ENCODE assay signal across 3 cellular contexts in the genomic region with DNA sequence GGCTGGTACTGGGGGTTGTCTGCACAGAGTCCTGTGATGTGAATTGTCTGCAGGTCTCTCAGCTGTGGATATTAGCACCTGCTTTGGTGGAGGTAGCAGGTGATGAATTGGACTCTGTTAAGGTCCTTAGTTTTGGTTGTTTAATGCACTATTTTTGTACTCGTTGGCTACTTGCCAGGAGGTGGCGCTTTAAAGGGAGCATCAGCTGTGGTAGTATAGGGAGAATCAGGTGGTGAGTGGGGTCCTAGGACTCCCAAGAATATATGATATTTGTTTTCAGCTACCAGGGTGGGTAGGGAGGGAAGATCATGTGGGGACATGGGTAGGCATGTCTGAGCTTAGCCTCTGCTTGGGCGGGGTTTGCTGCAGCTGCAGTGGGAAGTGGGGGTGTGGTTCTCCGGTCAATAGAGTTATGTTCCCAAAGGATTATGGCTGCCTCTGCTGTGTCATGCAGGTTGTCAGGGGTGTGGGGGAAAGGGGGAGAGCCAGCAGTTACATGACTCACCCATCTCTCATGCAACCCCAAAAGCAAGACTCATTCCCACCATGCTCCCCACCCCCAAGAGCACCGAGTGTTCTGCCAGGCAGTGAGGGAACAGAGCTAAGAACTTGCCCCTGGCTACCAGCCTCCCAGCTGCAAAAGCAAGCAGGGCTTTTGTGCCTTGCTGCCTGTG.
TF ChIP-seq lines count a peak whose summit lies in the region.

No MANE protein-coding gene starts in this region.

TF ChIP-seq in SK-N-SH, 30 proteins besides CTCF, POLR2A, EP300 and RAD21:
- no peak for TF ChIP-seq SIN3A (IDR thresholded peaks at IDR 0.05; ENCODE audit: borderline replicate concordance, low read depth, low read length)
- TF ChIP-seq, protein P1, sequence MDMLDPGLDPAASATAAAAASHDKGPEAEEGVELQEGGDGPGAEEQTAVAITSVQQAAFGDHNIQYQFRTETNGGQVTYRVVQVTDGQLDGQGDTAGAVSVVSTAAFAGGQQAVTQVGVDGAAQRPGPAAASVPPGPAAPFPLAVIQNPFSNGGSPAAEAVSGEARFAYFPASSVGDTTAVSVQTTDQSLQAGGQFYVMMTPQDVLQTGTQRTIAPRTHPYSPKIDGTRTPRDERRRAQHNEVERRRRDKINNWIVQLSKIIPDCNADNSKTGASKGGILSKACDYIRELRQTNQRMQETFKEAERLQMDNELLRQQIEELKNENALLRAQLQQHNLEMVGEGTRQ (IDR thresholded peaks at IDR 0.05; ENCODE audit: borderline replicate concordance, low read depth, low read length) = no peak
- TF ChIP-seq FOXM1 (IDR thresholded peaks at IDR 0.05; ENCODE audit: low read depth) = no peak
- TF ChIP-seq FOSL2 (IDR thresholded peaks at IDR 0.05; ENCODE audit: borderline replicate concordance, low read depth) = no peak
- no peak for TF ChIP-seq SMC3 (IDR thresholded peaks at IDR 0.05; ENCODE audit: low read depth, low read length)
- TF ChIP-seq TAF1 (IDR thresholded peaks at IDR 0.05; ENCODE audit: borderline replicate concordance, low read depth, low read length) = no peak
- TF ChIP-seq PBX3 (IDR thresholded peaks at IDR 0.05) = no peak
- no peak for TF ChIP-seq TEAD4 (IDR thresholded peaks at IDR 0.05; ENCODE audit: borderline replicate concordance, insufficient read depth)
- TF ChIP-seq JUND (IDR thresholded peaks at IDR 0.05) = no peak

TF ChIP-seq in SK-N-SH treated with all-trans-retinoic acid at 6 μM for 48 hours, 23 proteins besides CTCF, POLR2A, EP300 and RAD21:
- no peak for TF ChIP-seq RARB (CRISPR knock-in tag; IDR thresholded peaks at IDR 0.05)
- no peak for TF ChIP-seq TCF4 (CRISPR knock-in tag; IDR thresholded peaks at IDR 0.05; ENCODE audit: borderline replicate concordance)
- no peak for TF ChIP-seq ESRRG (CRISPR knock-in tag; IDR thresholded peaks at IDR 0.05)
- TF ChIP-seq GLIS3 (CRISPR knock-in tag; IDR thresholded peaks at IDR 0.05) = no peak
- TF ChIP-seq TSHZ2 (CRISPR knock-in tag; IDR thresholded peaks at IDR 0.05) = no peak
- no peak for TF ChIP-seq ZNF565 (CRISPR knock-in tag; conservative IDR thresholded peaks at IDR 0.05; ENCODE audit: low read depth)
- TF ChIP-seq SNAI2 (CRISPR knock-in tag; IDR thresholded peaks at IDR 0.05) = no peak
- TF ChIP-seq PPARA (CRISPR knock-in tag; IDR thresholded peaks at IDR 0.05; ENCODE audit: borderline replicate concordance) = no peak
- no peak for TF ChIP-seq ISL1 (CRISPR knock-in tag; IDR thresholded peaks at IDR 0.05)

TF ChIP-seq in H1, 55 proteins besides CTCF, POLR2A, EP300 and RAD21:
- TF ChIP-seq CHD1 (IDR thresholded peaks at IDR 0.05; ENCODE audit: low read depth, low read length) = no peak
- TF ChIP-seq, protein P2, sequence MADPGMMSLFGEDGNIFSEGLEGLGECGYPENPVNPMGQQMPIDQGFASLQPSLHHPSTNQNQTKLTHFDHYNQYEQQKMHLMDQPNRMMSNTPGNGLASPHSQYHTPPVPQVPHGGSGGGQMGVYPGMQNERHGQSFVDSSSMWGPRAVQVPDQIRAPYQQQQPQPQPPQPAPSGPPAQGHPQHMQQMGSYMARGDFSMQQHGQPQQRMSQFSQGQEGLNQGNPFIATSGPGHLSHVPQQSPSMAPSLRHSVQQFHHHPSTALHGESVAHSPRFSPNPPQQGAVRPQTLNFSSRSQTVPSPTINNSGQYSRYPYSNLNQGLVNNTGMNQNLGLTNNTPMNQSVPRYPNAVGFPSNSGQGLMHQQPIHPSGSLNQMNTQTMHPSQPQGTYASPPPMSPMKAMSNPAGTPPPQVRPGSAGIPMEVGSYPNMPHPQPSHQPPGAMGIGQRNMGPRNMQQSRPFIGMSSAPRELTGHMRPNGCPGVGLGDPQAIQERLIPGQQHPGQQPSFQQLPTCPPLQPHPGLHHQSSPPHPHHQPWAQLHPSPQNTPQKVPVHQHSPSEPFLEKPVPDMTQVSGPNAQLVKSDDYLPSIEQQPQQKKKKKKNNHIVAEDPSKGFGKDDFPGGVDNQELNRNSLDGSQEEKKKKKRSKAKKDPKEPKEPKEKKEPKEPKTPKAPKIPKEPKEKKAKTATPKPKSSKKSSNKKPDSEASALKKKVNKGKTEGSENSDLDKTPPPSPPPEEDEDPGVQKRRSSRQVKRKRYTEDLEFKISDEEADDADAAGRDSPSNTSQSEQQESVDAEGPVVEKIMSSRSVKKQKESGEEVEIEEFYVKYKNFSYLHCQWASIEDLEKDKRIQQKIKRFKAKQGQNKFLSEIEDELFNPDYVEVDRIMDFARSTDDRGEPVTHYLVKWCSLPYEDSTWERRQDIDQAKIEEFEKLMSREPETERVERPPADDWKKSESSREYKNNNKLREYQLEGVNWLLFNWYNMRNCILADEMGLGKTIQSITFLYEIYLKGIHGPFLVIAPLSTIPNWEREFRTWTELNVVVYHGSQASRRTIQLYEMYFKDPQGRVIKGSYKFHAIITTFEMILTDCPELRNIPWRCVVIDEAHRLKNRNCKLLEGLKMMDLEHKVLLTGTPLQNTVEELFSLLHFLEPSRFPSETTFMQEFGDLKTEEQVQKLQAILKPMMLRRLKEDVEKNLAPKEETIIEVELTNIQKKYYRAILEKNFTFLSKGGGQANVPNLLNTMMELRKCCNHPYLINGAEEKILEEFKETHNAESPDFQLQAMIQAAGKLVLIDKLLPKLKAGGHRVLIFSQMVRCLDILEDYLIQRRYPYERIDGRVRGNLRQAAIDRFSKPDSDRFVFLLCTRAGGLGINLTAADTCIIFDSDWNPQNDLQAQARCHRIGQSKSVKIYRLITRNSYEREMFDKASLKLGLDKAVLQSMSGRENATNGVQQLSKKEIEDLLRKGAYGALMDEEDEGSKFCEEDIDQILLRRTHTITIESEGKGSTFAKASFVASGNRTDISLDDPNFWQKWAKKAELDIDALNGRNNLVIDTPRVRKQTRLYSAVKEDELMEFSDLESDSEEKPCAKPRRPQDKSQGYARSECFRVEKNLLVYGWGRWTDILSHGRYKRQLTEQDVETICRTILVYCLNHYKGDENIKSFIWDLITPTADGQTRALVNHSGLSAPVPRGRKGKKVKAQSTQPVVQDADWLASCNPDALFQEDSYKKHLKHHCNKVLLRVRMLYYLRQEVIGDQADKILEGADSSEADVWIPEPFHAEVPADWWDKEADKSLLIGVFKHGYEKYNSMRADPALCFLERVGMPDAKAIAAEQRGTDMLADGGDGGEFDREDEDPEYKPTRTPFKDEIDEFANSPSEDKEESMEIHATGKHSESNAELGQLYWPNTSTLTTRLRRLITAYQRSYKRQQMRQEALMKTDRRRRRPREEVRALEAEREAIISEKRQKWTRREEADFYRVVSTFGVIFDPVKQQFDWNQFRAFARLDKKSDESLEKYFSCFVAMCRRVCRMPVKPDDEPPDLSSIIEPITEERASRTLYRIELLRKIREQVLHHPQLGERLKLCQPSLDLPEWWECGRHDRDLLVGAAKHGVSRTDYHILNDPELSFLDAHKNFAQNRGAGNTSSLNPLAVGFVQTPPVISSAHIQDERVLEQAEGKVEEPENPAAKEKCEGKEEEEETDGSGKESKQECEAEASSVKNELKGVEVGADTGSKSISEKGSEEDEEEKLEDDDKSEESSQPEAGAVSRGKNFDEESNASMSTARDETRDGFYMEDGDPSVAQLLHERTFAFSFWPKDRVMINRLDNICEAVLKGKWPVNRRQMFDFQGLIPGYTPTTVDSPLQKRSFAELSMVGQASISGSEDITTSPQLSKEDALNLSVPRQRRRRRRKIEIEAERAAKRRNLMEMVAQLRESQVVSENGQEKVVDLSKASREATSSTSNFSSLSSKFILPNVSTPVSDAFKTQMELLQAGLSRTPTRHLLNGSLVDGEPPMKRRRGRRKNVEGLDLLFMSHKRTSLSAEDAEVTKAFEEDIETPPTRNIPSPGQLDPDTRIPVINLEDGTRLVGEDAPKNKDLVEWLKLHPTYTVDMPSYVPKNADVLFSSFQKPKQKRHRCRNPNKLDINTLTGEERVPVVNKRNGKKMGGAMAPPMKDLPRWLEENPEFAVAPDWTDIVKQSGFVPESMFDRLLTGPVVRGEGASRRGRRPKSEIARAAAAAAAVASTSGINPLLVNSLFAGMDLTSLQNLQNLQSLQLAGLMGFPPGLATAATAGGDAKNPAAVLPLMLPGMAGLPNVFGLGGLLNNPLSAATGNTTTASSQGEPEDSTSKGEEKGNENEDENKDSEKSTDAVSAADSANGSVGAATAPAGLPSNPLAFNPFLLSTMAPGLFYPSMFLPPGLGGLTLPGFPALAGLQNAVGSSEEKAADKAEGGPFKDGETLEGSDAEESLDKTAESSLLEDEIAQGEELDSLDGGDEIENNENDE (IDR thresholded peaks at IDR 0.05; ENCODE audit: insufficient replicate concordance, low read length) = no peak
- no peak for TF ChIP-seq SRF (IDR thresholded peaks at IDR 0.05; ENCODE audit: low read depth, low read length)
- no peak for TF ChIP-seq POLR2AphosphoS5 (IDR thresholded peaks at IDR 0.05; ENCODE audit: low read depth, low read length)
- no peak for TF ChIP-seq TCF12 (IDR thresholded peaks at IDR 0.05; ENCODE audit: low read depth, low read length)
